In the genomic region with DNA sequence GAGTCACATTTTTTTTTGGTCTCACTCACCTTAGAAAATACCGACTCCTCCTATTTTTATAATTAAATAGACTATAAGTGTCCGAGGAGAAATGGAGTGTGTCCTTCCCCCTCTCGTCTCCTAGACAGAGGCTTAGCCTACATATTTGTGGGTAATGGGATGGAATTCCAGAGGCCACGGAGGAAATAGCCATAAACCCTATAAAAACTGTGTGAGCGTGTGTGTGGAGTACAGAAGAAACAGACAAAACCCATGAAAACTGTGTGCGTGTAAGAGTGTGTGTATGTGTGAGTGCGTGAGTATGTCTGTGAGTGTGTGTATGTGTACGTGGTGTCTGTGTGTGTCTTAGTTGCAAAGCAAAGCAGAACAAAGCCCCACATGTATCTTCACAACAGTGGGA, we compare ENCODE assay signal across 15 cellular contexts.
DNase-seq lines count a peak whose midpoint lies in the region; ATAC-seq and TF ChIP-seq lines count a peak whose summit lies in the region.
"Had no signal": no experiment of that assay in that cellular context is flagged by ENCODE, and none has a peak within 500 bp of the region (broad histone marks: within the 10 kb centered on the region; RNA-seq: fewer than 3 reads in every experiment).

No MANE protein-coding gene starts in this region.

- no peaks in the 10 kb centered on the region for H3K4me1 ChIP-seq in adipocyte (ENCODE audit: control insufficient read depth, insufficient read depth, low read length)
- no peaks in the 10 kb centered on the region for H3K4me1 ChIP-seq in esophagus muscularis mucosa
- H3K4me1 ChIP-seq in osteoblast (ENCODE audit: insufficient read depth, low read length): peaks cover 7% of the 10 kb centered on the region

- TF ChIP-seq CTCF in AG10803 (conservative IDR thresholded peaks at IDR 0.05; ENCODE audit: low read length): no peak
- no peak for TF ChIP-seq CTCF in esophagus muscularis mucosa (IDR thresholded peaks at IDR 0.05)
- no peak for TF ChIP-seq CTCF in osteoblast (IDR thresholded peaks at IDR 0.05; ENCODE audit: extremely low read depth, low read depth, low read length)

- peak overlapping the region; percentile 55 for H3K4me2 ChIP-seq in osteoblast (ENCODE audit: insufficient read depth, low read length)
- H3K4me2 ChIP-seq: GM23338 had no signal

- no peak for ATAC-seq in HG03432 (IDR thresholded peaks at IDR 0.05; ENCODE audit: unreplicated experiment)
- ATAC-seq: GM23338, SK-N-SH treated with all-trans-retinoic acid at 6 μM for 48 hours had no signal

- WGBS in esophagus muscularis mucosa: 88% methylated on average over 8 of the region's 8 CpGs

- H3K27ac ChIP-seq in esophagus muscularis mucosa (replicated peaks in 1 of 4) (no peak overlapping the region), osteoblast (ENCODE audit: low read depth, low read length) (no peak overlapping the region)

- peak overlapping the region; percentile 80 for H2AFZ ChIP-seq in osteoblast (ENCODE audit: low read length)
- H2AFZ ChIP-seq: GM23338 had no signal

- no peak for TF ChIP-seq EP300 in esophagus muscularis mucosa (IDR thresholded peaks at IDR 0.05)

- H3K36me3 ChIP-seq in adipocyte (ENCODE audit: control insufficient read depth, insufficient read depth, low read length, severe bottlenecking): no peaks in the 10 kb centered on the region
- no peaks in the 10 kb centered on the region for H3K36me3 ChIP-seq in esophagus muscularis mucosa
- no peaks in the 10 kb centered on the region for H3K36me3 ChIP-seq in osteoblast (ENCODE audit: insufficient read depth, low read length)

- no peak overlapping the region for H3K9ac ChIP-seq in adipocyte (ENCODE audit: low read length)

- intact Hi-C loops in esophagus muscularis mucosa (cut with DNase I): no loop called here

- H4K20me1 ChIP-seq in osteoblast (ENCODE audit: insufficient read depth, low read length): no peaks in the 10 kb centered on the region

- DNase-seq in AG10803 (ENCODE audit: low read depth) (peak; percentile 43), adipocyte (ENCODE audit: low read depth) (peak; percentile 10), esophagus muscularis mucosa (ENCODE audit: extremely low spot score) (peak; percentile 24), osteoblast (ENCODE audit: insufficient read length, low spot score, missing footprints) (peak; percentile 64), NCI-H748 treated with DMSO at 0.1 percent for 48 hours (lab: John Stamatoyannopoulos, UW) (no peak), GM19238 (ENCODE audit: insufficient read length, low spot score) (no peak), pons (ENCODE audit: low spot score) (no peak)
- DNase-seq: Kasumi-1, NCI-H1105 treated with DMSO at 0.1 percent for 48 hours, NCI-H1694 treated with DMSO at 0.1 percent for 48 hours, NCI-H226, SHP77 treated with DMSO at 0.1 percent for 48 hours had no signal

- no peak for TF ChIP-seq POLR2A in esophagus muscularis mucosa (IDR thresholded peaks at IDR 0.05; ENCODE audit: low read depth)

- H3K9me3 ChIP-seq in adipocyte (ENCODE audit: control insufficient read depth, low read length) (no peaks in the 10 kb centered on the region), esophagus muscularis mucosa (no peaks in the 10 kb centered on the region), osteoblast (ENCODE audit: low read depth, low read length) (no peaks in the 10 kb centered on the region)

- H3K4me3 ChIP-seq in AG10803 (ENCODE audit: low read length) (no peak overlapping the region), adipocyte (ENCODE audit: low read length) (no peak overlapping the region), esophagus muscularis mucosa (no peak overlapping the region), osteoblast (ENCODE audit: insufficient read depth, low read length) (no peak overlapping the region)
- H3K4me3 ChIP-seq: GM23338 had no signal

- peaks cover 4% of the 10 kb centered on the region for H3K27me3 ChIP-seq in adipocyte (replicated peaks; ENCODE audit: control insufficient read depth, insufficient read depth, low read length)
- peaks cover 0 to 2% (median 0%) of the 10 kb centered on the region in 4 donors for H3K27me3 ChIP-seq in esophagus muscularis mucosa
- H3K27me3 ChIP-seq in osteoblast (ENCODE audit: insufficient read depth, low read length): no peaks in the 10 kb centered on the region

- H3K79me2 ChIP-seq in osteoblast (ENCODE audit: insufficient read depth, low read length): no peaks in the 10 kb centered on the region

Comparison
In these comparisons a context has a peak if more than half of its experiments do, and no peak if none do; other contexts are left out.
1. DNase-seq: peak in AG10803 (single experiment), adipocyte (single experiment), esophagus muscularis mucosa (single experiment) and osteoblast (single experiment); none in NCI-H748 treated with DMSO at 0.1 percent for 48 hours (single experiment), GM19238 (single experiment) and pons (single experiment).